In the genomic region with DNA sequence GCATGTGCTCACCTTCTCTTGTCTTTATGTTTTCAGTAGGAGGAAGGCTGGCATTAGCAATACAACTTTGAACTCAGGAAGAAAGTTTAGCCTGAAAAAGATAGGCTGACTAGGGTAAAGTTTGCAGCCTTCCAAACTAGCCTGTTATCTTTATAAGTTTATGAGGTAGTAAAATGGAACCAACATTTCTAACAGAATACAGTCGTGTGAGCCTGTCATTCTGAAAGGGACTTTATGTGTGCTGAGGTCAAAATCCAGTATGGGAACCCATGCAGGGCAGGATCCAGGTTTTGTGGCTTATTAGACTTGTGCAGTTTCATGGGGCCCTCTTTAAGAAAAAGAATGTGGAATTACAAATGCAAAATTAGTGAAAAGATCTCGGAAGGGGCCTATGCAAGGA, we compare ENCODE assay signal across 20 cellular contexts.
"Had no signal": no experiment of that assay in that cellular context is flagged by ENCODE, and none has a peak within 500 bp of the region (broad histone marks: within the 10 kb centered on the region; RNA-seq: fewer than 3 reads in every experiment).

No MANE protein-coding gene starts in this region.

- H3K27me3 ChIP-seq: foreskin keratinocyte, neutrophil, stomach had no signal

- H3K9me3 Mint-ChIP-seq: endodermal cell, type B pancreatic cell had no signal

- H3K27ac ChIP-seq: coronary artery, foreskin keratinocyte, neutrophil, stomach, thoracic aorta had no signal

- H3K4me1 Mint-ChIP-seq: endodermal cell had no signal

- FAIRE-seq: endothelial cell of umbilical vein, urothelium cell line had no signal

- ATAC-seq: foreskin keratinocyte; naive thymus-derived CD8-positive, alpha-beta T cell; sciatic nerve had no signal

- H3K9me3 ChIP-seq: neutrophil, stomach, thoracic aorta had no signal

- H3K36me3 Mint-ChIP-seq: naive thymus-derived CD8-positive, alpha-beta T cell; type B pancreatic cell had no signal

- H3K4me3 Mint-ChIP-seq: endodermal cell; naive thymus-derived CD8-positive, alpha-beta T cell; type B pancreatic cell had no signal

- H3K27ac Mint-ChIP-seq: endodermal cell; naive thymus-derived CD8-positive, alpha-beta T cell; type B pancreatic cell had no signal

- H3K4me1 ChIP-seq: foreskin keratinocyte had no signal

- DNase-seq: effector CD4-positive, alpha-beta T cell; endodermal cell; erythroblast; foreskin keratinocyte; head of caudate nucleus; hippocampal formation; mammary epithelial cell; naive thymus-derived CD8-positive, alpha-beta T cell; posterior cingulate gyrus; stimulated activated CD4-positive, alpha-beta T cell treated with anti-CD3 and anti-CD28 coated beads, Interleukin-12 subunit alpha, Interleukin-12 subunit beta, amount 100 ng/mL, for 4 hours; stimulated activated naive CD4-positive, alpha-beta T cell; stomach; substantia nigra had no signal

- H3K36me3 ChIP-seq: neutrophil, stomach, thoracic aorta had no signal

- H3K4me3 ChIP-seq: coronary artery, stomach, thoracic aorta had no signal
